2 cellular contexts compared by ENCODE assay signal in the genomic region with DNA sequence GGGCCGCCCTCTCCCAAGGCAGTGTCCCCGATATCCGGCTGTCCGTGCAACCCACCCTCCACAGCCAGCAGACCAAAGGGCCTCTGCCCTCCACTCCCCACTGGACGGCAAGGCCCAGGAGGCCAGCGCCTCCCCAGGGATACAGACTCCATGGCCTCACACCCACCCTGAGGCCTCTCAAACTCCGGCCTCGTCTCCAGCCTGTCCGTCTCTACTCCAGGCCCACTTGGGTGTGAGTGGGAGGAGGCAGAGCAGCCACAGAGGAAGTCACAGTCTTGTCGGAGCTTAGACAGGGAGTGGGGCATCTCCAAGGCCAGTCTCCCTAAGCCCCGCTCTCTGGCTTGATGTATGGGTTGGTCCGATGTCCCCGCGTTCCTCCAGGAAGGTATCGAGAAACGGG.
TF ChIP-seq lines count a peak whose summit lies in the region.

No MANE protein-coding gene starts in this region.

TF ChIP-seq in GM23338, 12 proteins besides CTCF, POLR2A, EP300 and RAD21 (continued from another document):
- TF ChIP-seq, protein P1, sequence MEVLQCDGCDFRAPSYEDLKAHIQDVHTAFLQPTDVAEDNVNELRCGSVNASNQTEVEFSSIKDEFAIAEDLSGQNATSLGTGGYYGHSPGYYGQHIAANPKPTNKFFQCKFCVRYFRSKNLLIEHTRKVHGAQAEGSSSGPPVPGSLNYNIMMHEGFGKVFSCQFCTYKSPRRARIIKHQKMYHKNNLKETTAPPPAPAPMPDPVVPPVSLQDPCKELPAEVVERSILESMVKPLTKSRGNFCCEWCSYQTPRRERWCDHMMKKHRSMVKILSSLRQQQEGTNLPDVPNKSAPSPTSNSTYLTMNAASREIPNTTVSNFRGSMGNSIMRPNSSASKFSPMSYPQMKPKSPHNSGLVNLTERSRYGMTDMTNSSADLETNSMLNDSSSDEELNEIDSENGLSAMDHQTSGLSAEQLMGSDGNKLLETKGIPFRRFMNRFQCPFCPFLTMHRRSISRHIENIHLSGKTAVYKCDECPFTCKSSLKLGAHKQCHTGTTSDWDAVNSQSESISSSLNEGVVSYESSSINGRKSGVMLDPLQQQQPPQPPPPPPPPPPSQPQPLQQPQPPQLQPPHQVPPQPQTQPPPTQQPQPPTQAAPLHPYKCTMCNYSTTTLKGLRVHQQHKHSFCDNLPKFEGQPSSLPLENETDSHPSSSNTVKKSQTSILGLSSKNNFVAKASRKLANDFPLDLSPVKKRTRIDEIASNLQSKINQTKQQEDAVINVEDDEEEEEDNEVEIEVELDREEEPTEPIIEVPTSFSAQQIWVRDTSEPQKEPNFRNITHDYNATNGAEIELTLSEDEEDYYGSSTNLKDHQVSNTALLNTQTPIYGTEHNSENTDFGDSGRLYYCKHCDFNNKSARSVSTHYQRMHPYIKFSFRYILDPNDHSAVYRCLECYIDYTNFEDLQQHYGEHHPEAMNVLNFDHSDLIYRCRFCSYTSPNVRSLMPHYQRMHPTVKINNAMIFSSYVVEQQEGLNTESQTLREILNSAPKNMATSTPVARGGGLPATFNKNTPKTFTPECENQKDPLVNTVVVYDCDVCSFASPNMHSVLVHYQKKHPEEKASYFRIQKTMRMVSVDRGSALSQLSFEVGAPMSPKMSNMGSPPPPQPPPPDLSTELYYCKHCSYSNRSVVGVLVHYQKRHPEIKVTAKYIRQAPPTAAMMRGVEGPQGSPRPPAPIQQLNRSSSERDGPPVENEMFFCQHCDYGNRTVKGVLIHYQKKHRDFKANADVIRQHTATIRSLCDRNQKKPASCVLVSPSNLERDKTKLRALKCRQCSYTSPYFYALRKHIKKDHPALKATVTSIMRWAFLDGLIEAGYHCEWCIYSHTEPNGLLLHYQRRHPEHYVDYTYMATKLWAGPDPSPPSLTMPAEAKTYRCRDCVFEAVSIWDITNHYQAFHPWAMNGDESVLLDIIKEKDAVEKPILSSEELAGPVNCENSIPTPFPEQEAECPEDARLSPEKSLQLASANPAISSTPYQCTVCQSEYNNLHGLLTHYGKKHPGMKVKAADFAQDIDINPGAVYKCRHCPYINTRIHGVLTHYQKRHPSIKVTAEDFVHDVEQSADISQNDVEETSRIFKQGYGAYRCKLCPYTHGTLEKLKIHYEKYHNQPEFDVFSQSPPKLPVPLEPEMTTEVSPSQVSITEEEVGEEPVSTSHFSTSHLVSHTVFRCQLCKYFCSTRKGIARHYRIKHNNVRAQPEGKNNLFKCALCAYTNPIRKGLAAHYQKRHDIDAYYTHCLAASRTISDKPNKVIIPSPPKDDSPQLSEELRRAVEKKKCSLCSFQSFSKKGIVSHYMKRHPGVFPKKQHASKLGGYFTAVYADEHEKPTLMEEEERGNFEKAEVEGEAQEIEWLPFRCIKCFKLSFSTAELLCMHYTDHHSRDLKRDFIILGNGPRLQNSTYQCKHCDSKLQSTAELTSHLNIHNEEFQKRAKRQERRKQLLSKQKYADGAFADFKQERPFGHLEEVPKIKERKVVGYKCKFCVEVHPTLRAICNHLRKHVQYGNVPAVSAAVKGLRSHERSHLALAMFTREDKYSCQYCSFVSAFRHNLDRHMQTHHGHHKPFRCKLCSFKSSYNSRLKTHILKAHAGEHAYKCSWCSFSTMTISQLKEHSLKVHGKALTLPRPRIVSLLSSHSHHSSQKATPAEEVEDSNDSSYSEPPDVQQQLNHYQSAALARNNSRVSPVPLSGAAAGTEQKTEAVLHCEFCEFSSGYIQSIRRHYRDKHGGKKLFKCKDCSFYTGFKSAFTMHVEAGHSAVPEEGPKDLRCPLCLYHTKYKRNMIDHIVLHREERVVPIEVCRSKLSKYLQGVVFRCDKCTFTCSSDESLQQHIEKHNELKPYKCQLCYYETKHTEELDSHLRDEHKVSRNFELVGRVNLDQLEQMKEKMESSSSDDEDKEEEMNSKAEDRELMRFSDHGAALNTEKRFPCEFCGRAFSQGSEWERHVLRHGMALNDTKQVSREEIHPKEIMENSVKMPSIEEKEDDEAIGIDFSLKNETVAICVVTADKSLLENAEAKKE (CRISPR knock-in tag; IDR thresholded peaks at IDR 0.05), result no peak
- no peak for TF ChIP-seq CREB1 (CRISPR knock-in tag; IDR thresholded peaks at IDR 0.05; ENCODE audit: low read depth)
- TF ChIP-seq, protein P2, sequence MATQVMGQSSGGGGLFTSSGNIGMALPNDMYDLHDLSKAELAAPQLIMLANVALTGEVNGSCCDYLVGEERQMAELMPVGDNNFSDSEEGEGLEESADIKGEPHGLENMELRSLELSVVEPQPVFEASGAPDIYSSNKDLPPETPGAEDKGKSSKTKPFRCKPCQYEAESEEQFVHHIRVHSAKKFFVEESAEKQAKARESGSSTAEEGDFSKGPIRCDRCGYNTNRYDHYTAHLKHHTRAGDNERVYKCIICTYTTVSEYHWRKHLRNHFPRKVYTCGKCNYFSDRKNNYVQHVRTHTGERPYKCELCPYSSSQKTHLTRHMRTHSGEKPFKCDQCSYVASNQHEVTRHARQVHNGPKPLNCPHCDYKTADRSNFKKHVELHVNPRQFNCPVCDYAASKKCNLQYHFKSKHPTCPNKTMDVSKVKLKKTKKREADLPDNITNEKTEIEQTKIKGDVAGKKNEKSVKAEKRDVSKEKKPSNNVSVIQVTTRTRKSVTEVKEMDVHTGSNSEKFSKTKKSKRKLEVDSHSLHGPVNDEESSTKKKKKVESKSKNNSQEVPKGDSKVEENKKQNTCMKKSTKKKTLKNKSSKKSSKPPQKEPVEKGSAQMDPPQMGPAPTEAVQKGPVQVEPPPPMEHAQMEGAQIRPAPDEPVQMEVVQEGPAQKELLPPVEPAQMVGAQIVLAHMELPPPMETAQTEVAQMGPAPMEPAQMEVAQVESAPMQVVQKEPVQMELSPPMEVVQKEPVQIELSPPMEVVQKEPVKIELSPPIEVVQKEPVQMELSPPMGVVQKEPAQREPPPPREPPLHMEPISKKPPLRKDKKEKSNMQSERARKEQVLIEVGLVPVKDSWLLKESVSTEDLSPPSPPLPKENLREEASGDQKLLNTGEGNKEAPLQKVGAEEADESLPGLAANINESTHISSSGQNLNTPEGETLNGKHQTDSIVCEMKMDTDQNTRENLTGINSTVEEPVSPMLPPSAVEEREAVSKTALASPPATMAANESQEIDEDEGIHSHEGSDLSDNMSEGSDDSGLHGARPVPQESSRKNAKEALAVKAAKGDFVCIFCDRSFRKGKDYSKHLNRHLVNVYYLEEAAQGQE (IDR thresholded peaks at IDR 0.05; ENCODE audit: unreplicated experiment), result no peak

TF ChIP-seq in SK-N-SH, 30 proteins besides CTCF, POLR2A, EP300 and RAD21 (continued from another document):
- TF ChIP-seq, protein P3, sequence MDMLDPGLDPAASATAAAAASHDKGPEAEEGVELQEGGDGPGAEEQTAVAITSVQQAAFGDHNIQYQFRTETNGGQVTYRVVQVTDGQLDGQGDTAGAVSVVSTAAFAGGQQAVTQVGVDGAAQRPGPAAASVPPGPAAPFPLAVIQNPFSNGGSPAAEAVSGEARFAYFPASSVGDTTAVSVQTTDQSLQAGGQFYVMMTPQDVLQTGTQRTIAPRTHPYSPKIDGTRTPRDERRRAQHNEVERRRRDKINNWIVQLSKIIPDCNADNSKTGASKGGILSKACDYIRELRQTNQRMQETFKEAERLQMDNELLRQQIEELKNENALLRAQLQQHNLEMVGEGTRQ (IDR thresholded peaks at IDR 0.05; ENCODE audit: borderline replicate concordance, low read depth, low read length), result no peak
- TF ChIP-seq NFIC (IDR thresholded peaks at IDR 0.05; ENCODE audit: borderline replicate concordance) (no peak), MEF2A (IDR thresholded peaks at IDR 0.05; ENCODE audit: borderline replicate concordance, low read depth) (no peak), JUND (IDR thresholded peaks at IDR 0.05) (no peak), TEAD4 (IDR thresholded peaks at IDR 0.05; ENCODE audit: borderline replicate concordance, insufficient read depth) (no peak), GATA2 (CRISPR knock-in tag; IDR thresholded peaks at IDR 0.05) (no peak), FOSL2 (IDR thresholded peaks at IDR 0.05; ENCODE audit: borderline replicate concordance, low read depth) (no peak), TAF1 (IDR thresholded peaks at IDR 0.05; ENCODE audit: borderline replicate concordance, low read depth, low read length) (no peak), SMC3 (IDR thresholded peaks at IDR 0.05; ENCODE audit: low read depth, low read length) (no peak), NRF1 (IDR thresholded peaks at IDR 0.05; ENCODE audit: low read depth, low read length) (no peak), TCF12 (IDR thresholded peaks at IDR 0.05) (no peak), SIN3A (IDR thresholded peaks at IDR 0.05; ENCODE audit: borderline replicate concordance, low read depth, low read length) (no peak), YY1 (IDR thresholded peaks at IDR 0.05; ENCODE audit: low read depth) (no peak)
- TF ChIP-seq, protein P4, sequence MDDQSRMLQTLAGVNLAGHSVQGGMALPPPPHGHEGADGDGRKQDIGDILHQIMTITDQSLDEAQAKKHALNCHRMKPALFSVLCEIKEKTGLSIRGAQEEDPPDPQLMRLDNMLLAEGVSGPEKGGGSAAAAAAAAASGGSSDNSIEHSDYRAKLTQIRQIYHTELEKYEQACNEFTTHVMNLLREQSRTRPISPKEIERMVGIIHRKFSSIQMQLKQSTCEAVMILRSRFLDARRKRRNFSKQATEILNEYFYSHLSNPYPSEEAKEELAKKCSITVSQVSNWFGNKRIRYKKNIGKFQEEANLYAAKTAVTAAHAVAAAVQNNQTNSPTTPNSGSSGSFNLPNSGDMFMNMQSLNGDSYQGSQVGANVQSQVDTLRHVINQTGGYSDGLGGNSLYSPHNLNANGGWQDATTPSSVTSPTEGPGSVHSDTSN (IDR thresholded peaks at IDR 0.05), result no peak
